20 cellular contexts compared by ENCODE assay signal in genomic region chr5:75869891-75870290, GRCh38.
"Had no signal": no experiment of that assay in that cellular context is flagged by ENCODE, and none has a peak within 500 bp of the region (broad histone marks: within the 10 kb centered on the region; RNA-seq: fewer than 3 reads in every experiment).

No MANE protein-coding gene starts in this region.

- H3K36me3 Mint-ChIP-seq: naive thymus-derived CD8-positive, alpha-beta T cell had no signal

- H3K4me3 Mint-ChIP-seq: naive thymus-derived CD8-positive, alpha-beta T cell had no signal

- H3K4me3 ChIP-seq: dorsolateral prefrontal cortex, heart left ventricle, mucosa of descending colon, sigmoid colon, skin epidermis, stomach, thoracic aorta, transverse colon had no signal

- H3K27ac Mint-ChIP-seq: naive thymus-derived CD8-positive, alpha-beta T cell had no signal

- H3K4me1 ChIP-seq: heart left ventricle, sigmoid colon, stomach, transverse colon had no signal

- H3K4me1 Mint-ChIP-seq: naive thymus-derived CD8-positive, alpha-beta T cell had no signal

- DNase-seq: cortex of kidney; dorsolateral prefrontal cortex; effector CD8-positive, alpha-beta T cell; erythroblast; heart left ventricle; hippocampal formation; kidney glomerular epithelial cell; mucosa of descending colon; naive thymus-derived CD8-positive, alpha-beta T cell; posterior cingulate gyrus; sigmoid colon; stimulated activated CD4-positive, alpha-beta T cell treated with anti-CD3 and anti-CD28 coated beads, Interleukin-12 subunit alpha, Interleukin-12 subunit beta, amount 100 ng/mL, for 4 hours; stimulated activated naive CD4-positive, alpha-beta T cell; stomach; substantia nigra; transverse colon had no signal

- H3K27me3 ChIP-seq: dorsolateral prefrontal cortex, heart left ventricle, sigmoid colon, stomach, transverse colon had no signal

- FAIRE-seq: endometrium, frontal cortex had no signal

- H3K36me3 ChIP-seq: heart left ventricle, sigmoid colon, stomach, thoracic aorta, transverse colon had no signal

- H3K27ac ChIP-seq: dorsolateral prefrontal cortex, heart left ventricle, sigmoid colon, skin epidermis, stomach, thoracic aorta, transverse colon had no signal

- H3K9me3 ChIP-seq: mucosa of descending colon, sigmoid colon, thoracic aorta, transverse colon had no signal

- ATAC-seq: heart left ventricle; mucosa of descending colon; naive thymus-derived CD8-positive, alpha-beta T cell had no signal
